ENCODE assay signal across 9 cellular contexts in genomic region chr5:87121315-87122170, GRCh38.
DNase-seq lines count a peak whose midpoint lies in the region; ATAC-seq and TF ChIP-seq lines count a peak whose summit lies in the region.
"Had no signal": no experiment of that assay in that cellular context is flagged by ENCODE, and none has a peak within 500 bp of the region (broad histone marks: within the 10 kb centered on the region; RNA-seq: fewer than 3 reads in every experiment).

No MANE protein-coding gene starts in this region.

- H3K27me3 Mint-ChIP-seq in GM23338 (ENCODE audit: insufficient read depth, low read depth, poor library complexity), result peaks cover 1% of the 10 kb centered on the region
- H3K27me3 Mint-ChIP-seq in activated CD4-positive, alpha-beta memory T cell treated with anti-CD3 and anti-CD28 coated beads for 36 hours, result no peaks in the 10 kb centered on the region

- POLR2A ChIA-PET in activated CD4-positive, alpha-beta memory T cell treated with anti-CD3 and anti-CD28 coated beads for 36 hours (lab: Charles Lee), result no interaction called here

- H3K9me3 ChIP-seq in spleen, result no peaks in the 10 kb centered on the region
- H3K9me3 ChIP-seq: upper lobe of left lung had no signal

- H3K36me3 ChIP-seq in GM23338 (ENCODE audit: insufficient read depth), result no peaks in the 10 kb centered on the region
- no peaks in the 10 kb centered on the region for H3K36me3 ChIP-seq in spleen
- H3K36me3 ChIP-seq: upper lobe of left lung had no signal

- DNase-seq in GM12864 (ENCODE audit: low read depth) (peak; percentile 71), GM23338 (ENCODE audit: low spot score) (no peak), LHCN-M2 (ENCODE audit: low read depth) (peak; percentile 96), fibroblast of pulmonary artery (ENCODE audit: low read depth) (peak; percentile 90), spleen (no peak), cerebellum (ENCODE audit: low spot score) (no peak), germinal center (ENCODE audit: low spot score) (no peak)
- peak; percentile 56 for DNase-seq in activated CD4-positive, alpha-beta memory T cell treated with anti-CD3 and anti-CD28 coated beads for 36 hours

- H3K4me1 ChIP-seq in GM23338 (ENCODE audit: insufficient read depth) (no peaks in the 10 kb centered on the region; the same call in 1 of the 2 replicates), spleen (peaks cover 15 to 49% (median 23%) of the 10 kb centered on the region in 6 donors)

- TF ChIP-seq CTCF in GM12864 (IDR thresholded peaks at IDR 0.05; ENCODE audit: low read depth, low read length, missing control alignments), result no peak
- TF ChIP-seq CTCF in GM23338 (conservative IDR thresholded peaks at IDR 0.05; ENCODE audit: low read depth in 2 of 2), result no peak
- TF ChIP-seq CTCF in fibroblast of pulmonary artery (IDR thresholded peaks at IDR 0.05; ENCODE audit: low read length, missing control alignments), result no peak
- no peak for TF ChIP-seq CTCF in spleen (IDR thresholded peaks at IDR 0.05 in 8 of 11, conservative IDR thresholded peaks at IDR 0.05 in 3 of 11)

- H3K36me3 Mint-ChIP-seq in GM23338 (ENCODE audit: low read depth), result no peaks in the 10 kb centered on the region
- H3K36me3 Mint-ChIP-seq in activated CD4-positive, alpha-beta memory T cell treated with anti-CD3 and anti-CD28 coated beads for 36 hours, result no peaks in the 10 kb centered on the region

- intact Hi-C loops in activated CD4-positive, alpha-beta memory T cell treated with anti-CD3 and anti-CD28 coated beads for 36 hours (cut with micrococcal nuclease), result loop anchor here (1.0 to 5.0 kb wide), 6 partner anchors 18 to 279 kb away; no protein-coding TSS in a partner anchor
- intact Hi-C loops in spleen (cut with DNase I; ENCODE audit: low total_unique reads), result no loop called here

- H3K4me3 ChIP-seq in GM12864 (ENCODE audit: low read depth, low read length) (no peak overlapping the region; the same call in 1 of the 2 replicates), GM23338 (no peak overlapping the region), fibroblast of pulmonary artery (replicated peaks; ENCODE audit: low read depth, low read length) (no peak overlapping the region), spleen (peak overlapping the region in 1 of 8 donors; percentile 32)
- H3K4me3 ChIP-seq: upper lobe of left lung had no signal

- TF ChIP-seq POLR2A in spleen (IDR thresholded peaks at IDR 0.05), result no peak

- CTCF ChIA-PET in activated CD4-positive, alpha-beta memory T cell treated with anti-CD3 and anti-CD28 coated beads for 36 hours (lab: Charles Lee), result interaction anchor here (0.7 to 0.8 kb wide), 3 partner anchors 14 to 314 kb away, joined by 3 read pairs; no protein-coding TSS in a partner anchor

- H3K4me3 Mint-ChIP-seq in GM23338, result no peak overlapping the region
- peak overlapping the region; percentile 11 for H3K4me3 Mint-ChIP-seq in activated CD4-positive, alpha-beta memory T cell treated with anti-CD3 and anti-CD28 coated beads for 36 hours

- 31 to 41% (median 34%) methylated on average over 5 of the region's 5 CpGs for WGBS in spleen, 5 donors

- no peaks in the 10 kb centered on the region for H3K9me3 Mint-ChIP-seq in GM23338
- no peaks in the 10 kb centered on the region for H3K9me3 Mint-ChIP-seq in activated CD4-positive, alpha-beta memory T cell treated with anti-CD3 and anti-CD28 coated beads for 36 hours

- no peaks in the 10 kb centered on the region for H4K20me1 ChIP-seq in GM23338 (replicated peaks; ENCODE audit: insufficient read depth)

- peaks cover 13% of the 10 kb centered on the region; the same call in 2 of the 3 replicates for H3K4me1 Mint-ChIP-seq in GM23338
- H3K4me1 Mint-ChIP-seq in activated CD4-positive, alpha-beta memory T cell treated with anti-CD3 and anti-CD28 coated beads for 36 hours (ENCODE audit: low read depth), result peaks cover 55% of the 10 kb centered on the region

- no peaks in the 10 kb centered on the region for H3K79me2 ChIP-seq in GM23338 (replicated peaks; ENCODE audit: insufficient read depth)

- peak overlapping the region; percentile 26; the same call in 1 of the 2 replicates for H2AFZ ChIP-seq in GM23338

- no peaks in the 10 kb centered on the region for H3K27me3 ChIP-seq in GM23338 (ENCODE audit: insufficient read depth)
- H3K27me3 ChIP-seq in spleen (replicated peaks in 1 of 7), result no peaks in the 10 kb centered on the region
- H3K27me3 ChIP-seq: upper lobe of left lung had no signal

- H3K27ac Mint-ChIP-seq in GM23338, result no peak overlapping the region
- H3K27ac Mint-ChIP-seq in activated CD4-positive, alpha-beta memory T cell treated with anti-CD3 and anti-CD28 coated beads for 36 hours, result peak overlapping the region; percentile 79

- H3K4me2 ChIP-seq in GM23338, result no peak overlapping the region

- no peak for ATAC-seq in GM23338

- no peak overlapping the region for H3K27ac ChIP-seq in GM23338 (ENCODE audit: low read depth)
- peak overlapping the region in 6 of 8 donors; percentile 15 to 84 (median 72) for H3K27ac ChIP-seq in spleen

- H3K9me2 ChIP-seq in GM23338 (ENCODE audit: insufficient read depth), result no peaks in the 10 kb centered on the region; the same call in 1 of the 2 replicates

- no peaks in the 10 kb centered on the region for H3F3A ChIP-seq in GM23338 (replicated peaks; ENCODE audit: low read depth)

TF ChIP-seq in GM23338, 12 proteins besides CTCF, POLR2A, EP300 and RAD21 (continues in another document):
- TF ChIP-seq ETS1 (IDR thresholded peaks at IDR 0.05), result no peak
- TF ChIP-seq NANOG (IDR thresholded peaks at IDR 0.05; ENCODE audit: borderline replicate concordance), result no peak
- TF ChIP-seq EZH2phosphoT487 (IDR thresholded peaks at IDR 0.05; ENCODE audit: unreplicated experiment), result no peak
- no peak for TF ChIP-seq JUNB (IDR thresholded peaks at IDR 0.05; ENCODE audit: unreplicated experiment)
- TF ChIP-seq REST (IDR thresholded peaks at IDR 0.05; ENCODE audit: unreplicated experiment), result no peak

Comparison
In these comparisons a context has a peak if more than half of its experiments do, and no peak if none do; other contexts are left out.
1. DNase-seq: peak in GM12864 (single experiment), LHCN-M2 (single experiment), activated CD4-positive, alpha-beta memory T cell treated with anti-CD3 and anti-CD28 coated beads for 36 hours (single experiment) and fibroblast of pulmonary artery (single experiment); none in GM23338 (single experiment), spleen (single experiment), cerebellum (single experiment) and germinal center (single experiment).